In the genomic region with DNA sequence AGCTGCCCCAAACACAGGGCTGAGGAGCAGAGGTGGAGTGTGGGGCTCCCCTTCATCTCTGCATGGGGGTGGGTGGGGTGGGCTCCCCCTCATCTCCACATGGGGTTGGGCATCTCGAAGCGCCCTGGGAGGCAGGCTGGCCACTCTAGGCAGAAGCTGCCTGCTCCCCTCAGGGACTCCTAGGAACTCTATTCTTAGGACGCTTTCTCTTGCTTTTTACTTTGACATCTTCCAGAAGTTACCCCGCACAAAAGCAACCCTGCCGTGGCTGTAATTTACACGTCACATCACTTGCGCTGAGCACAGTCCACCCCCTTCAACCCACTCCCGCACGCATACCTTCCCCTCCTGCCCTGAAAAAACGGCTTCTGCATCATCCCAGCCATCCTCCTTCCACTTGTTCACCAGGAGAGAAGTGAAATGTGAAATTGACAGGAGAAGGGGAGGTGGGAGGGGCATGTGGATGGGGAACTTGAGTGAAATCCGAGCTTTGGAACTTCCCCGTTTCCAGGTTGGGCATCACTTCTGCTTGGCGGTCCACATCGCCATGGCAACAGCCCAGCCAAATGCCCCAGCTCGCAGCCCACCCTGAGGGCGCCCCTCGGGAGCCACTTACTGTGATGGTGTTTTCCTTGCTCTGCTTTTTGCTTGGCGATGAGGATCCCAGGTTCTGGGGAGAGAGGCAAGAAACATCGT, we compare ENCODE assay signal across 20 cellular contexts. TPM values are rescaled to one million over a fixed set of nuclear protein-coding genes. Genes with fewer than 3 reads are reported as not detected.
DNase-seq lines count a peak whose midpoint lies in the region; ATAC-seq and TF ChIP-seq lines count a peak whose summit lies in the region.
"Had no signal": no experiment of that assay in that cellular context is flagged by ENCODE, and none has a peak within 500 bp of the region (broad histone marks: within the 10 kb centered on the region; RNA-seq: fewer than 3 reads in every experiment).

No MANE protein-coding gene starts in this region.

- TF ChIP-seq CTCF in brain (conservative IDR thresholded peaks at IDR 0.05) = no peak

- H3K27me3 ChIP-seq in iPS-20b (ENCODE audit: insufficient read depth, low read length) = peaks cover 5% of the 10 kb centered on the region; the same call in 1 of the 2 replicates

- DNase-seq in G401 (ENCODE audit: low spot score) (peak; percentile 70), posterior vena cava (ENCODE audit: low spot score) (peak; percentile 81), HT-29 (ENCODE audit: low spot score) (no peak), 8988T (no peak)
- DNase-seq in activated T-cell treated with anti-CD3 and anti-CD28 coated beads, Interleukin-2, amount 50 U/mL, for 1 hour = no peak
- DNase-seq: activated CD4-positive, alpha-beta T cell treated with anti-CD3 and anti-CD28 coated beads, Interleukin-2, amount 50 U/mL, for 4 hours; activated naive CD4-positive, alpha-beta T cell; NCI-H2107; NCI-H526 treated with DMSO at 0.1 percent for 48 hours; SHP77 treated with DMSO at 0.1 percent for 48 hours had no signal

- intact Hi-C loops in posterior vena cava (cut with DNase I) = no loop called here

- no peak overlapping the region for H3K27ac ChIP-seq in iPS-20b (ENCODE audit: low read length)
- H3K27ac ChIP-seq: heart left ventricle, VCaP had no signal

- peak overlapping the region; percentile 73 to 83 (median 79) for H3K4me3 Mint-ChIP-seq in brain

- no peaks in the 10 kb centered on the region for H3K9me3 ChIP-seq in iPS-20b (ENCODE audit: insufficient read depth, low read depth, low read length)
- H3K9me3 ChIP-seq: heart left ventricle had no signal

- in situ Hi-C loops in G401 (cut with HindIII; ENCODE audit: low sequenced_read_pairs) = no loop called here

- peaks cover 21% of the 10 kb centered on the region; the same call in 1 of the 2 replicates for H3K4me1 ChIP-seq in iPS-20b (ENCODE audit: insufficient read depth, low read length)

- peak overlapping the region; percentile 67; the same call in 1 of the 2 replicates for H3K4me3 ChIP-seq in iPS-20b (ENCODE audit: low read length)

- peak overlapping the region; percentile 2 to 65 (median 51) for H3K27ac Mint-ChIP-seq in brain

- H3K4me1 Mint-ChIP-seq in brain = peaks cover 22% of the 10 kb centered on the region

- no peaks in the 10 kb centered on the region for H3K27me3 Mint-ChIP-seq in brain

- no peaks in the 10 kb centered on the region for H3K9me3 Mint-ChIP-seq in brain

- ATAC-seq in GM19328 (IDR thresholded peaks at IDR 0.05; ENCODE audit: unreplicated experiment) = no peak
- ATAC-seq: right cardiac atrium had no signal

- no peak overlapping the region for H3K9ac ChIP-seq in iPS-20b (ENCODE audit: low read depth, low read length)

- no peaks in the 10 kb centered on the region for H3K36me3 ChIP-seq in iPS-20b (ENCODE audit: insufficient read depth, low read depth, low read length)

- H3K36me3 Mint-ChIP-seq in brain = no peaks in the 10 kb centered on the region

RNA-seq across cellular contexts. Expression of a gene that starts 53.7 kb away (rescaled TPM):
- total RNA-seq in G401 (2014; rRNA removed; shearing (Covaris generic)) = not detected in 2 replicates
- 0.88 TPM for polyA plus RNA-seq in brain (ENCODE audit: insufficient read depth, low read depth, low replicate concordance)
- total RNA-seq in posterior vena cava = under 1 TPM; 0.33 to 0.74 TPM
- not detected in 2 replicates for total RNA-seq in HT-29 (2014; rRNA removed; shearing (Covaris generic))
- total RNA-seq: HT1080; LHCN-M2; PC-3; T-helper 1 cell treated with Interleukin-12 subunit alpha and Interleukin-12 subunit beta and Interleukin-4 antibody, amounts not matched to agents 30 ng/mL and 1 ng/mL, for 36 hours had no signal

Comparison
In these comparisons a context has a peak if more than half of its experiments do, and no peak if none do; other contexts are left out.
1. DNase-seq: peak in G401 (single experiment) and posterior vena cava (single experiment); none in HT-29 (single experiment), activated T-cell treated with anti-CD3 and anti-CD28 coated beads, Interleukin-2, amount 50 U/mL, for 1 hour (single experiment) and 8988T (single experiment).